11 cellular contexts compared by ENCODE assay signal in the genomic region with DNA sequence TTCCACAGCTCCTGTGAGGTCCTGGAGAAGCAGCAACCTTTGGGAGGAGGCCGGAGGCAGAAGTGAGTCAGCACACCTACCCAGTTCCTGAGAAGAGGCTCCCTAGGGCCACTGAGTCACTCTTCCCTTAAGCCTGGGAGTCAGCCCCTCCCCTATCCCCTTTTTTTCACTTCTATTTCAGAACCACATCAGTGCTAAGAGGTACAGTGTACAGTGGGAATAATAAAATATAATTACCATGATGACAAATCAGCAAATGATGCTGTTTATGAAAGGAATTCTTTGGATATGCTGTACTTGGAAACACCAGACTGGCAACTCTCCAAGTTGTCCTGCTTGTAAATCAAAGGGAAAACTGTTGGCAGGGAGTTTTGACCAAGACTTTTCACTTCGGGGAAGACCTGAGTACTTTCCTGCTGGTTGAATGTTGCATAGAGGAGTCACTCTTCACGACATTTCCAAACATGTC.
DNase-seq lines count a peak whose midpoint lies in the region; ATAC-seq and TF ChIP-seq lines count a peak whose summit lies in the region.
"Had no signal": no experiment of that assay in that cellular context is flagged by ENCODE, and none has a peak within 500 bp of the region (broad histone marks: within the 10 kb centered on the region; RNA-seq: fewer than 3 reads in every experiment).

No MANE protein-coding gene starts in this region.

- DNase-seq in DMS53 (lab: John Stamatoyannopoulos, UW) = peak; percentile 38
- peak; percentile 89 for DNase-seq in brain microvascular endothelial cell
- DNase-seq in non-pigmented ciliary epithelial cell (ENCODE audit: low read depth) = peak; percentile 89
- DNase-seq in cortex of kidney (lab: John Stamatoyannopoulos, UW) = no peak
- DNase-seq in GDM1 (lab: John Stamatoyannopoulos, UW) = no peak
- DNase-seq: activated CD4-positive, alpha-beta T cell treated with anti-CD3 and anti-CD28 coated beads, Interleukin-2, amount 10 ng/mL, durations not matched to agents 7 days and 5 days; hippocampal formation; MM.1S had no signal

- no peak for TF ChIP-seq CTCF in brain microvascular endothelial cell (IDR thresholded peaks at IDR 0.05; ENCODE audit: low read depth, low read length, missing control alignments)

- peak overlapping the region; percentile 87 for H3K27ac ChIP-seq in brain microvascular endothelial cell

- H3K27me3 ChIP-seq in brain microvascular endothelial cell (replicated peaks) = no peaks in the 10 kb centered on the region

- H3K36me3 ChIP-seq in brain microvascular endothelial cell (replicated peaks) = no peaks in the 10 kb centered on the region

- in situ Hi-C loops in brain microvascular endothelial cell (cut with HindIII; ENCODE audit: low pct_ligation_motif_present, low sequenced_read_pairs) = loop anchor here (25.0 kb wide), 1 partner anchor 1039 kb away; no protein-coding TSS in a partner anchor

- TF ChIP-seq RAD21 in Ishikawa (IDR thresholded peaks at IDR 0.05; ENCODE audit: low read depth) = no peak

- no peak overlapping the region for H3K4me3 ChIP-seq in brain microvascular endothelial cell (ENCODE audit: low read depth, low read length)

- peak; percentile 78; the same call in 1 of the 2 replicates for TF ChIP-seq EP300 in Ishikawa (IDR thresholded peaks at IDR 0.05; ENCODE audit: borderline replicate concordance)

- ATAC-seq in HG02588 (IDR thresholded peaks at IDR 0.05; ENCODE audit: unreplicated experiment) (no peak), GM21381 (IDR thresholded peaks at IDR 0.05; ENCODE audit: unreplicated experiment) (no peak)

TF ChIP-seq in Ishikawa, 13 proteins besides CTCF, POLR2A, EP300 and RAD21:
- TF ChIP-seq, protein P1, sequence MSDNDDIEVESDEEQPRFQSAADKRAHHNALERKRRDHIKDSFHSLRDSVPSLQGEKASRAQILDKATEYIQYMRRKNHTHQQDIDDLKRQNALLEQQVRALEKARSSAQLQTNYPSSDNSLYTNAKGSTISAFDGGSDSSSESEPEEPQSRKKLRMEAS (IDR thresholded peaks at IDR 0.05) = no peak
- TF ChIP-seq YY1 (IDR thresholded peaks at IDR 0.05; ENCODE audit: low read depth) (no peak), TEAD4 (IDR thresholded peaks at IDR 0.05) (peak; percentile 77), FOXM1 (IDR thresholded peaks at IDR 0.05; ENCODE audit: borderline replicate concordance, low read depth) (peak; percentile 59; the same call in 1 of the 2 replicates), USF1 (IDR thresholded peaks at IDR 0.05) (no peak), CEBPB (IDR thresholded peaks at IDR 0.05) (no peak), NFIC (IDR thresholded peaks at IDR 0.05) (peak; percentile 91), CREB1 (IDR thresholded peaks at IDR 0.05; ENCODE audit: low read depth) (no peak), EGR1 (IDR thresholded peaks at IDR 0.05) (no peak), TCF12 (IDR thresholded peaks at IDR 0.05; ENCODE audit: low read depth) (peak; percentile 69; the same call in 1 of the 2 replicates), TAF1 (IDR thresholded peaks at IDR 0.05; ENCODE audit: low read depth) (no peak), ZBTB7A (IDR thresholded peaks at IDR 0.05; ENCODE audit: low read depth) (no peak)
- TF ChIP-seq, protein P2, sequence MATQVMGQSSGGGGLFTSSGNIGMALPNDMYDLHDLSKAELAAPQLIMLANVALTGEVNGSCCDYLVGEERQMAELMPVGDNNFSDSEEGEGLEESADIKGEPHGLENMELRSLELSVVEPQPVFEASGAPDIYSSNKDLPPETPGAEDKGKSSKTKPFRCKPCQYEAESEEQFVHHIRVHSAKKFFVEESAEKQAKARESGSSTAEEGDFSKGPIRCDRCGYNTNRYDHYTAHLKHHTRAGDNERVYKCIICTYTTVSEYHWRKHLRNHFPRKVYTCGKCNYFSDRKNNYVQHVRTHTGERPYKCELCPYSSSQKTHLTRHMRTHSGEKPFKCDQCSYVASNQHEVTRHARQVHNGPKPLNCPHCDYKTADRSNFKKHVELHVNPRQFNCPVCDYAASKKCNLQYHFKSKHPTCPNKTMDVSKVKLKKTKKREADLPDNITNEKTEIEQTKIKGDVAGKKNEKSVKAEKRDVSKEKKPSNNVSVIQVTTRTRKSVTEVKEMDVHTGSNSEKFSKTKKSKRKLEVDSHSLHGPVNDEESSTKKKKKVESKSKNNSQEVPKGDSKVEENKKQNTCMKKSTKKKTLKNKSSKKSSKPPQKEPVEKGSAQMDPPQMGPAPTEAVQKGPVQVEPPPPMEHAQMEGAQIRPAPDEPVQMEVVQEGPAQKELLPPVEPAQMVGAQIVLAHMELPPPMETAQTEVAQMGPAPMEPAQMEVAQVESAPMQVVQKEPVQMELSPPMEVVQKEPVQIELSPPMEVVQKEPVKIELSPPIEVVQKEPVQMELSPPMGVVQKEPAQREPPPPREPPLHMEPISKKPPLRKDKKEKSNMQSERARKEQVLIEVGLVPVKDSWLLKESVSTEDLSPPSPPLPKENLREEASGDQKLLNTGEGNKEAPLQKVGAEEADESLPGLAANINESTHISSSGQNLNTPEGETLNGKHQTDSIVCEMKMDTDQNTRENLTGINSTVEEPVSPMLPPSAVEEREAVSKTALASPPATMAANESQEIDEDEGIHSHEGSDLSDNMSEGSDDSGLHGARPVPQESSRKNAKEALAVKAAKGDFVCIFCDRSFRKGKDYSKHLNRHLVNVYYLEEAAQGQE (IDR thresholded peaks at IDR 0.05; ENCODE audit: low read depth) = no peak
TF ChIP-seq in Ishikawa: peak in this region for 4.

Comparison
In these comparisons a context has a peak if more than half of its experiments do, and no peak if none do; other contexts are left out.
1. DNase-seq: peak in DMS53 (single experiment), brain microvascular endothelial cell (single experiment) and non-pigmented ciliary epithelial cell (single experiment); none in cortex of kidney (single experiment) and GDM1 (single experiment).